Comparison of ENCODE assay signal across 10 cellular contexts in genomic region chr19:40721140-40721486, GRCh38. TPM values are rescaled to one million over a fixed set of nuclear protein-coding genes. Genes with fewer than 3 reads are reported as not detected.
DNase-seq lines count a peak whose midpoint lies in the region; ATAC-seq and TF ChIP-seq lines count a peak whose summit lies in the region.
"Had no signal": no experiment of that assay in that cellular context is flagged by ENCODE, and none has a peak within 500 bp of the region (broad histone marks: within the 10 kb centered on the region; RNA-seq: fewer than 3 reads in every experiment).

No MANE protein-coding gene starts in this region.

- 79 to 91% (median 84%) methylated on average over 6 of the region's 6 CpGs for WGBS in stomach, 5 donors
- 68 to 86% methylated on average over 4 to 6 of the region's 6 CpGs for WGBS in endodermal cell (ENCODE audit: insufficient coverage in 1 of 2, insufficient read length in 1 of 2), 2 experiments

- peaks cover 76% of the 10 kb centered on the region for H3K79me2 ChIP-seq in PC-9 (ENCODE audit: low read depth)

- no peak overlapping the region for H3K4me3 ChIP-seq in PC-9
- peak overlapping the region; percentile 81 for H3K4me3 ChIP-seq in choroid plexus epithelial cell (ENCODE audit: low read depth, low read length)
- H3K4me3 ChIP-seq in lower lobe of right lung = peak overlapping the region; percentile 90
- peak overlapping the region; percentile 75 to 88 (median 84) for H3K4me3 ChIP-seq in stomach
- H3K4me3 ChIP-seq in endodermal cell (ENCODE audit: low read length) = no peak overlapping the region

- H3K36me3 Mint-ChIP-seq in endodermal cell (ENCODE audit: low read depth) = peaks cover 47% of the 10 kb centered on the region

- peaks cover 8% of the 10 kb centered on the region for H3K4me1 Mint-ChIP-seq in endodermal cell

- no peak for TF ChIP-seq EP300 in stomach (IDR thresholded peaks at IDR 0.05)

- H3K27me3 Mint-ChIP-seq in endodermal cell (ENCODE audit: insufficient read depth) = no peaks in the 10 kb centered on the region

- TF ChIP-seq POLR2A in stomach (IDR thresholded peaks at IDR 0.05) = no peak

- H3K9me3 Mint-ChIP-seq in endodermal cell = no peaks in the 10 kb centered on the region

- peaks cover 22% of the 10 kb centered on the region; the same call in 1 of the 2 replicates for H3K36me3 ChIP-seq in PC-9 (ENCODE audit: low read depth)
- H3K36me3 ChIP-seq in lower lobe of right lung = peaks cover 30% of the 10 kb centered on the region
- peaks cover 24 to 46% (median 33%) of the 10 kb centered on the region in 4 donors for H3K36me3 ChIP-seq in stomach
- H3K36me3 ChIP-seq in endodermal cell (ENCODE audit: control insufficient read depth, insufficient read depth, low read length) = peaks cover 35% of the 10 kb centered on the region

- ATAC-seq in lower lobe of right lung (no peak), HG03097 (IDR thresholded peaks at IDR 0.05; ENCODE audit: low FRiP score, unreplicated experiment) (no peak)

- H3K9me3 ChIP-seq in PC-9 (ENCODE audit: insufficient read depth, low read depth) (no peaks in the 10 kb centered on the region), lower lobe of right lung (no peaks in the 10 kb centered on the region), stomach (no peaks in the 10 kb centered on the region), endodermal cell (ENCODE audit: control insufficient read depth, low read length) (no peaks in the 10 kb centered on the region)

- BruUV-seq in PC-9 (replicated peaks; lab: Mats Ljungman, UMichigan) = no TSS peak

- TF ChIP-seq CTCF in PC-9 (conservative IDR thresholded peaks at IDR 0.05) (no peak), choroid plexus epithelial cell (conservative IDR thresholded peaks at IDR 0.05; ENCODE audit: low read depth, low read length) (no peak), lower lobe of right lung (IDR thresholded peaks at IDR 0.05) (no peak), stomach (IDR thresholded peaks at IDR 0.05) (no peak), endodermal cell (conservative IDR thresholded peaks at IDR 0.05) (no peak)

- H3F3A ChIP-seq in PC-9 (ENCODE audit: insufficient read depth, low read depth) = peaks cover 26% of the 10 kb centered on the region

- intact Hi-C loops in PC-9 (cut with micrococcal nuclease; ENCODE audit: unreplicated experiment) = no loop called here
- intact Hi-C loops in lower lobe of right lung (cut with DNase I) = no loop called here
- intact Hi-C loops in stomach (cut with DNase I; ENCODE audit: low total_unique reads) = no loop called here

- peaks cover 29% of the 10 kb centered on the region for H4K20me1 ChIP-seq in PC-9 (ENCODE audit: insufficient read depth)

- no peak overlapping the region for H3K4me3 Mint-ChIP-seq in endodermal cell

- no peaks in the 10 kb centered on the region for H3K9me2 ChIP-seq in PC-9 (ENCODE audit: insufficient read depth)

- no peak overlapping the region for H2AFZ ChIP-seq in PC-9

- POLR2A ChIA-PET in PC-9 (lab: Charles Lee; ENCODE audit: unreplicated experiment) = no interaction called here

- H3K27ac Mint-ChIP-seq in endodermal cell = no peak overlapping the region

- no peak overlapping the region for H3K9ac ChIP-seq in endodermal cell (ENCODE audit: extremely low read depth, low read length, poor library complexity, severe bottlenecking)

- CTCF ChIA-PET in PC-9 (lab: Charles Lee) = interaction anchor here (0.7 kb wide), 1 partner anchor 58 kb away, joined by 3 read pairs; no protein-coding TSS in a partner anchor

- H3K4me2 ChIP-seq in PC-9 = peak overlapping the region; percentile 98

- DNase-seq in PC-9 = no peak
- peak; percentile 16 for DNase-seq in choroid plexus epithelial cell (ENCODE audit: low read depth)
- DNase-seq in lower lobe of right lung = no peak
- DNase-seq in stomach = no peak
- no peak for DNase-seq in HUDEP-2 (lab: John Stamatoyannopoulos, UW; ENCODE audit: unreplicated experiment in 76 of 76)
- no peak for DNase-seq in globus pallidus (ENCODE audit: low spot score)
- no peak for DNase-seq in endodermal cell
- DNase-seq: activated effector memory CD4-positive, alpha-beta T cell treated with Interleukin-2 at 50 U/mL for 16 hours; NCI-H510A had no signal

- H3K4me1 ChIP-seq in PC-9 (replicated peaks; ENCODE audit: insufficient read depth) (peaks cover 27% of the 10 kb centered on the region), lower lobe of right lung (peaks cover 61% of the 10 kb centered on the region), stomach (peaks cover 33 to 80% (median 59%) of the 10 kb centered on the region in 4 donors), endodermal cell (ENCODE audit: control insufficient read depth, insufficient read depth, low read length) (no peaks in the 10 kb centered on the region)

- no peak overlapping the region for H3K27ac ChIP-seq in PC-9
- peak overlapping the region; percentile 99 for H3K27ac ChIP-seq in lower lobe of right lung
- peak overlapping the region; percentile 60 to 100 (median 99) for H3K27ac ChIP-seq in stomach
- H3K27ac ChIP-seq in endodermal cell (ENCODE audit: low read depth, low read length) = no peak overlapping the region

- H3K27me3 ChIP-seq in PC-9 (ENCODE audit: insufficient read depth, low read depth) (no peaks in the 10 kb centered on the region), lower lobe of right lung (ENCODE audit: low read depth) (no peaks in the 10 kb centered on the region), stomach (no peaks in the 10 kb centered on the region), endodermal cell (ENCODE audit: control insufficient read depth, insufficient read depth, low read length, poor library complexity, severe bottlenecking) (no peaks in the 10 kb centered on the region)

RNA-seq across cellular contexts. Expression of gene ITPKC, which starts 4.2 kb away (rescaled TPM):
- total RNA-seq in PC-9 (2021) (17.6 and 22.1 TPM in 2 replicates), lower lobe of right lung (34.9 TPM), stomach (10 to 100 TPM; 17.8 to 84.0 (median 31.4) TPM), endodermal cell (10 to 100 TPM in 1 of 2 donors, 1 to 10 TPM in 1; 9.9 to 11.1 TPM)
- 10 to 100 TPM; 19.7 to 32.2 (median 20.5) TPM for polyA plus RNA-seq in stomach
- polyA plus RNA-seq in endodermal cell (2013, experiment 1 of 2) = 8.8 TPM
- 8.2 TPM for polyA plus RNA-seq in endodermal cell (2013, experiment 2 of 2)

RNA-seq across cellular contexts. Expression of gene COQ8B, which starts 4.4 kb away (rescaled TPM):
- total RNA-seq in PC-9 (2021) = 57.7 and 66.6 TPM in 2 replicates
- 43.9 TPM for total RNA-seq in lower lobe of right lung
- total RNA-seq in stomach = 10 to 100 TPM; 40.9 to 91.5 (median 52.3) TPM
- 10 to 100 TPM; 26.9 to 35.2 (median 29.2) TPM for polyA plus RNA-seq in stomach
- total RNA-seq in endodermal cell = 10 to 100 TPM; 45.6 to 49.8 TPM
- polyA plus RNA-seq in endodermal cell (2013, experiment 1 of 2) = 39.8 TPM
- 34.3 TPM for polyA plus RNA-seq in endodermal cell (2013, experiment 2 of 2)

RNA-seq across cellular contexts. Expression of gene ACTMAP, which starts 29.2 kb away (rescaled TPM):
- total RNA-seq in PC-9 (2021) = 35.9 and 39.3 TPM in 2 replicates
- 17.6 TPM for total RNA-seq in lower lobe of right lung
- total RNA-seq in stomach = 10 to 100 TPM in 2 of 5 donors, 1 to 10 TPM in 2, under 1 TPM in 1; 0.73 to 24.6 (median 8.2) TPM
- polyA plus RNA-seq in stomach = 1 to 10 TPM; 5.5 to 9.7 (median 8.2) TPM
- 10 to 100 TPM; 26.0 to 34.3 TPM for total RNA-seq in endodermal cell
- 23.8 TPM for polyA plus RNA-seq in endodermal cell (2013, experiment 1 of 2)
- polyA plus RNA-seq in endodermal cell (2013, experiment 2 of 2) = 21.1 TPM

RNA-seq across cellular contexts. Expression of gene SNRPA, which starts 29.9 kb away (rescaled TPM):
- 119 and 147 TPM in 2 replicates for total RNA-seq in PC-9 (2021)
- 44.8 TPM for total RNA-seq in lower lobe of right lung
- total RNA-seq in stomach = 100 to 1,000 TPM in 2 of 5 donors, 10 to 100 TPM in 2, 1 to 10 TPM in 1; 4.9 to 258 (median 46.0) TPM
- polyA plus RNA-seq in stomach = 10 to 100 TPM; 33.1 to 74.6 (median 71.6) TPM
- total RNA-seq in endodermal cell = 100 to 1,000 TPM; 160 to 199 TPM
- 206 TPM for polyA plus RNA-seq in endodermal cell (2013, experiment 1 of 2)
- 196 TPM for polyA plus RNA-seq in endodermal cell (2013, experiment 2 of 2)

RNA-seq across cellular contexts. Expression of gene NUMBL, which starts 30.7 kb away (rescaled TPM):
- total RNA-seq in PC-9 (2021) (57.7 and 86.6 TPM in 2 replicates), lower lobe of right lung (17.7 TPM), stomach (100 to 1,000 TPM in 2 of 5 donors, 10 to 100 TPM in 3; 14.7 to 254 (median 31.6) TPM), endodermal cell (10 to 100 TPM; 32.7 to 46.9 TPM)
- polyA plus RNA-seq in stomach = 10 to 100 TPM; 10.1 to 12.9 (median 11.6) TPM
- polyA plus RNA-seq in endodermal cell (2013, experiment 1 of 2) = 28.0 TPM
- 31.5 TPM for polyA plus RNA-seq in endodermal cell (2013, experiment 2 of 2)

Comparison
In these comparisons a context has a peak if more than half of its experiments do, and no peak if none do; other contexts are left out.
1. H3K27ac ChIP-seq: peak in lower lobe of right lung (single experiment) and stomach (5 of 5); none in PC-9 (single experiment) and endodermal cell (single experiment).
2. H3K4me3 ChIP-seq: peak in choroid plexus epithelial cell (single experiment), lower lobe of right lung (single experiment) and stomach (4 of 4); none in PC-9 (single experiment) and endodermal cell (single experiment).